ENCODE assay signal across 1 cellular context in genomic region chr12:18243238-18243637, GRCh38.
TF ChIP-seq lines count a peak whose summit lies in the region.

No MANE protein-coding gene starts in this region.

TF ChIP-seq in liver, 16 proteins besides CTCF, POLR2A, EP300 and RAD21 (continued from another document):
- no peak for TF ChIP-seq REST (IDR thresholded peaks at IDR 0.05)
- no peak for TF ChIP-seq SP1 (IDR thresholded peaks at IDR 0.05)
- TF ChIP-seq NR2F2 (IDR thresholded peaks at IDR 0.05) = no peak
